In genomic region chr2:120252207-120253020, GRCh38 we compare ENCODE assay signal across 1 cellular context.
TF ChIP-seq lines count a peak whose summit lies in the region.

TSS of gene RALB (plus strand) at chr2:120252852. CDS start at chr2:120278665, 25,813 bp downstream.

TF ChIP-seq in HepG2, 621 proteins besides CTCF, POLR2A, EP300 and RAD21 (continued from another document and continues in another):
- no peak for TF ChIP-seq ZBED4 (CRISPR knock-in tag; IDR thresholded peaks at IDR 0.05; ENCODE audit: borderline replicate concordance)
- peak; percentile 51; the same call in 1 of the 2 replicates for TF ChIP-seq ZFP37 (CRISPR knock-in tag; IDR thresholded peaks at IDR 0.05; ENCODE audit: borderline replicate concordance)
- no peak for TF ChIP-seq FIP1L1 (IDR thresholded peaks at IDR 0.05; ENCODE audit: borderline replicate concordance, insufficient read depth, low read depth, low read length)
- TF ChIP-seq ZNF333 (CRISPR knock-in tag; IDR thresholded peaks at IDR 0.05; ENCODE audit: borderline replicate concordance), result no peak
- no peak for TF ChIP-seq ZNF781 (CRISPR knock-in tag; IDR thresholded peaks at IDR 0.05; ENCODE audit: borderline replicate concordance, not compliant biosample characterization)
- no peak for TF ChIP-seq ZNF672 (CRISPR knock-in tag; IDR thresholded peaks at IDR 0.05)
- no peak for TF ChIP-seq ZNF570 (CRISPR knock-in tag; IDR thresholded peaks at IDR 0.05; ENCODE audit: borderline replicate concordance)
- peak; percentile 78 for TF ChIP-seq HDAC2 (CRISPR knock-in tag; IDR thresholded peaks at IDR 0.05)
- TF ChIP-seq THYN1 (CRISPR knock-in tag; IDR thresholded peaks at IDR 0.05; ENCODE audit: borderline replicate concordance, low read depth), result no peak
- no peak for TF ChIP-seq ETS1 (CRISPR knock-in tag; IDR thresholded peaks at IDR 0.05)
- no peak for TF ChIP-seq ZNF446 (CRISPR knock-in tag; IDR thresholded peaks at IDR 0.05)
- peak; percentile 90 for TF ChIP-seq DRAP1 (CRISPR knock-in tag; IDR thresholded peaks at IDR 0.05)
- no peak for TF ChIP-seq CENPT (CRISPR knock-in tag; IDR thresholded peaks at IDR 0.05; ENCODE audit: low read depth)
- TF ChIP-seq KDM6A (CRISPR knock-in tag; IDR thresholded peaks at IDR 0.05; ENCODE audit: low read depth), result no peak
- peak; percentile 26; the same call in 1 of the 2 replicates for TF ChIP-seq ZMAT3 (CRISPR knock-in tag; conservative IDR thresholded peaks at IDR 0.05)
- no peak for TF ChIP-seq ZNF136 (CRISPR knock-in tag; IDR thresholded peaks at IDR 0.05; ENCODE audit: low read depth)
- TF ChIP-seq KAT7 (CRISPR knock-in tag; IDR thresholded peaks at IDR 0.05; ENCODE audit: borderline replicate concordance), result no peak
- TF ChIP-seq RFX1 (IDR thresholded peaks at IDR 0.05), result peak; percentile 98
- no peak; the same call in 1 of the 2 replicates for TF ChIP-seq PHF21A (CRISPR knock-in tag; IDR thresholded peaks at IDR 0.05)
- TF ChIP-seq GLI4 (CRISPR knock-in tag; IDR thresholded peaks at IDR 0.05; ENCODE audit: borderline replicate concordance), result no peak
- TF ChIP-seq FOXM1 (CRISPR knock-in tag; IDR thresholded peaks at IDR 0.05), result no peak
- TF ChIP-seq ZNF3 (CRISPR knock-in tag; IDR thresholded peaks at IDR 0.05), result no peak
- TF ChIP-seq HNF4A (CRISPR knock-in tag; IDR thresholded peaks at IDR 0.05), result no peak; the same call in 1 of the 2 replicates
- TF ChIP-seq THAP8 (CRISPR knock-in tag; IDR thresholded peaks at IDR 0.05; ENCODE audit: borderline replicate concordance), result no peak
- no peak for TF ChIP-seq CHCHD3 (CRISPR knock-in tag; IDR thresholded peaks at IDR 0.05)
- no peak for TF ChIP-seq ADNP (CRISPR knock-in tag; IDR thresholded peaks at IDR 0.05)
- no peak for TF ChIP-seq HOXA3 (CRISPR knock-in tag; IDR thresholded peaks at IDR 0.05)
- 0 out of 2 replicates have a peak, but pooled peaks have one; percentile 34 for TF ChIP-seq ISX (CRISPR knock-in tag; conservative IDR thresholded peaks at IDR 0.05)
- TF ChIP-seq NKX3-1 (CRISPR knock-in tag; IDR thresholded peaks at IDR 0.05), result no peak
- TF ChIP-seq ZNF713 (CRISPR knock-in tag; IDR thresholded peaks at IDR 0.05), result no peak
- TF ChIP-seq ZNF441 (CRISPR knock-in tag; IDR thresholded peaks at IDR 0.05; ENCODE audit: borderline replicate concordance), result no peak
- TF ChIP-seq SOX5 (CRISPR knock-in tag; IDR thresholded peaks at IDR 0.05; ENCODE audit: borderline replicate concordance), result 0 out of 2 replicates have a peak, but pooled peaks have one; percentile 6
- peak; percentile 67 for TF ChIP-seq ASH2L (IDR thresholded peaks at IDR 0.05; ENCODE audit: insufficient read length, low read depth, low read length)
- no peak for TF ChIP-seq MTF2 (CRISPR knock-in tag; IDR thresholded peaks at IDR 0.05; ENCODE audit: borderline replicate concordance)
- no peak for TF ChIP-seq NONO (IDR thresholded peaks at IDR 0.05)
- TF ChIP-seq NONO (CRISPR knock-in tag; conservative IDR thresholded peaks at IDR 0.05), result no peak; the same call in 1 of the 2 replicates
- TF ChIP-seq ZNF143 (CRISPR knock-in tag; IDR thresholded peaks at IDR 0.05), result no peak
- TF ChIP-seq BHLHE40 (IDR thresholded peaks at IDR 0.05; ENCODE audit: low read length), result no peak
- no peak for TF ChIP-seq ZNF282 (IDR thresholded peaks at IDR 0.05; ENCODE audit: partially characterized antibody)
- 0 out of 2 replicates have a peak, but pooled peaks have one; percentile 15 for TF ChIP-seq ZNF510 (CRISPR knock-in tag; IDR thresholded peaks at IDR 0.05; ENCODE audit: low read depth)
- TF ChIP-seq ZNF225 (CRISPR knock-in tag; IDR thresholded peaks at IDR 0.05), result peak; percentile 86; the same call in 1 of the 2 replicates
- no peak for TF ChIP-seq SMAD3 (CRISPR knock-in tag; IDR thresholded peaks at IDR 0.05)
- TF ChIP-seq KDM4B (CRISPR knock-in tag; IDR thresholded peaks at IDR 0.05), result no peak
- no peak for TF ChIP-seq ZXDC (CRISPR knock-in tag; IDR thresholded peaks at IDR 0.05)
- no peak for TF ChIP-seq ZBTB49 (CRISPR knock-in tag; IDR thresholded peaks at IDR 0.05; ENCODE audit: borderline replicate concordance)
- TF ChIP-seq ATF2 (CRISPR knock-in tag; IDR thresholded peaks at IDR 0.05), result no peak; the same call in none of the 2 replicates
- TF ChIP-seq PHF8 (CRISPR knock-in tag; IDR thresholded peaks at IDR 0.05), result peak; percentile 21
- TF ChIP-seq KDM5B (CRISPR knock-in tag; IDR thresholded peaks at IDR 0.05; ENCODE audit: borderline replicate concordance), result no peak
- TF ChIP-seq NFYC (CRISPR knock-in tag; IDR thresholded peaks at IDR 0.05), result peak; percentile 96
- TF ChIP-seq ZBTB8A (CRISPR knock-in tag; IDR thresholded peaks at IDR 0.05; ENCODE audit: borderline replicate concordance, low read depth), result no peak; the same call in 1 of the 2 replicates
- TF ChIP-seq EZH2 (conservative IDR thresholded peaks at IDR 0.05; ENCODE audit: low read depth, low read length), result no peak
- no peak for TF ChIP-seq NR2F1 (CRISPR knock-in tag; IDR thresholded peaks at IDR 0.05)
- TF ChIP-seq ZNF710 (CRISPR knock-in tag; IDR thresholded peaks at IDR 0.05; ENCODE audit: borderline replicate concordance), result no peak
- TF ChIP-seq ZNF124 (CRISPR knock-in tag; IDR thresholded peaks at IDR 0.05), result 0 out of 2 replicates have a peak, but pooled peaks have one; percentile 26
- no peak for TF ChIP-seq ZUFSP (CRISPR knock-in tag; IDR thresholded peaks at IDR 0.05; ENCODE audit: borderline replicate concordance)
- TF ChIP-seq FOXA3 (CRISPR knock-in tag; IDR thresholded peaks at IDR 0.05), result peak; percentile 28
- peak; percentile 42 for TF ChIP-seq POLR2AphosphoS5 (IDR thresholded peaks at IDR 0.05; ENCODE audit: low read depth, low read length)
- no peak for TF ChIP-seq IRX3 (CRISPR knock-in tag; IDR thresholded peaks at IDR 0.05; ENCODE audit: borderline replicate concordance, low read depth)
